Comparison of ENCODE assay signal across 9 cellular contexts in the genomic region with DNA sequence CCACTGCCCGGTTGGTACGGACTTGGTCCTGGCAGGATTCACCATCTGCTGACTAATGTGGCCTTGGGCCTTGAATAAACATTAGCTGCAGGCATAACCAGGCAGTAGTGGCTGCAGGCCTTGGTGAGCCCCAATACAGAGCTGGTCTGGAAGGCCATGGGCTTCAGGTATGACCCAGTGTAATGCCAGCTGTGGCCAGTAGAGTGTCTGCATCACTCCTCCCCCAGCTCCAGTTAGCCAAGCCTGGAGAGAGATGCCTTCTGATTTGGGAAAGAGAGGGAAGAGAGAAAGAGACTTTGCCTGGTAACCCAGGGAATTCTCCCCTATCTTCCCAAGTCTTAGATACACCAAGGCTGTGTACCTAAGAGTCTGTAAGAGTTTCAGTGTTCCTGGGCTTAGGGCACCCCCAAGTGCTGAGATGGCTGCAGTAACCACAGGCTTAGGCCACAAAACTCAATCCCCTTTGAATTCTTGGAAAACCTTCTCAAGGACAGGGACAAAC. TPM values are rescaled to one million over a fixed set of nuclear protein-coding genes. Genes with fewer than 3 reads are reported as not detected.
DNase-seq lines count a peak whose midpoint lies in the region; ATAC-seq and TF ChIP-seq lines count a peak whose summit lies in the region.
"Had no signal": no experiment of that assay in that cellular context is flagged by ENCODE, and none has a peak within 500 bp of the region (broad histone marks: within the 10 kb centered on the region; RNA-seq: fewer than 3 reads in every experiment).

No MANE protein-coding gene starts in this region.

- in situ Hi-C loops in G401 (cut with HindIII; ENCODE audit: low sequenced_read_pairs): no loop called here
- in situ Hi-C loops in KBM-7 (cut with MboI; ENCODE audit: low pct_unique_long_range_greater_than_20kb, low sequenced_read_pairs): no loop called here

- H3K27me3 Mint-ChIP-seq in chondrocyte (ENCODE audit: low read depth) (no peaks in the 10 kb centered on the region), natural killer cell (ENCODE audit: low read depth in 2 of 2) (no peaks in the 10 kb centered on the region)

- H3K27ac Mint-ChIP-seq in chondrocyte (ENCODE audit: unreplicated experiment) (no peak overlapping the region), natural killer cell (no peak overlapping the region)
- H3K27ac Mint-ChIP-seq: activated naive CD8-positive, alpha-beta T cell treated with anti-CD3 and anti-CD28 coated beads, Interleukin-2, amount 10 ng/mL, durations not matched to agents 7 days and 5 days had no signal

- H3K36me3 Mint-ChIP-seq in chondrocyte (ENCODE audit: low read depth): peaks cover 3% of the 10 kb centered on the region
- H3K36me3 Mint-ChIP-seq in natural killer cell: no peaks in the 10 kb centered on the region

- H3K4me3 Mint-ChIP-seq in chondrocyte (ENCODE audit: unreplicated experiment) (no peak overlapping the region), natural killer cell (no peak overlapping the region)
- H3K4me3 Mint-ChIP-seq: activated naive CD8-positive, alpha-beta T cell treated with anti-CD3 and anti-CD28 coated beads, Interleukin-2, amount 10 ng/mL, durations not matched to agents 7 days and 5 days had no signal

- TF ChIP-seq CTCF in chondrocyte (IDR thresholded peaks at IDR 0.05) (peak; percentile 46), natural killer cell (IDR thresholded peaks at IDR 0.05) (peak; percentile 39)

- intact Hi-C loops in natural killer cell (cut with micrococcal nuclease): no loop called here

- H3K4me1 Mint-ChIP-seq in chondrocyte (ENCODE audit: low read depth) (peaks cover 6% of the 10 kb centered on the region), natural killer cell (no peaks in the 10 kb centered on the region)

- peak; percentile 19 for DNase-seq in G401 (ENCODE audit: low spot score)
- peak; percentile 21 for DNase-seq in KBM-7
- DNase-seq in chondrocyte (ENCODE audit: low spot score): no peak
- no peak for DNase-seq in natural killer cell
- DNase-seq in Ammon's horn (ENCODE audit: low spot score): no peak
- DNase-seq: activated naive CD8-positive, alpha-beta T cell treated with anti-CD3 and anti-CD28 coated beads, Interleukin-2, amount 10 ng/mL, durations not matched to agents 7 days and 5 days had no signal

- peaks cover 7% of the 10 kb centered on the region for H3K9me3 Mint-ChIP-seq in chondrocyte (ENCODE audit: low read depth)
- peaks cover 0 to 4% of the 10 kb centered on the region in 2 donors for H3K9me3 Mint-ChIP-seq in natural killer cell

- ATAC-seq in natural killer cell (peak in 2 of 3 donors; percentile 54 to 65), HG02678 (IDR thresholded peaks at IDR 0.05; ENCODE audit: unreplicated experiment) (no peak), GM18520 (IDR thresholded peaks at IDR 0.05; ENCODE audit: unreplicated experiment) (no peak), GM21390 (IDR thresholded peaks at IDR 0.05; ENCODE audit: unreplicated experiment) (no peak)

RNA-seq across cellular contexts. Expression of a gene that starts 5.6 kb away (rescaled TPM):
- total RNA-seq in G401 (2014; rRNA removed; shearing (Covaris generic)): 15.6 and 20.7 TPM in 2 replicates
- total RNA-seq in chondrocyte (3.0 to 5.1 TPM (median 3.0 TPM) in 3 replicates), natural killer cell (1 to 10 TPM; 1.5 to 2.0 (median 1.5) TPM)

RNA-seq across cellular contexts. Expression of a gene that starts 19.1 kb away (rescaled TPM):
- 4.4 and 9.6 TPM in 2 replicates for total RNA-seq in G401 (2014; rRNA removed; shearing (Covaris generic))
- total RNA-seq in chondrocyte (4.9 to 9.4 TPM (median 4.9 TPM) in 3 replicates), natural killer cell (10 to 100 TPM; 59.1 to 74.3 (median 60.0) TPM)

Comparison
In these comparisons a context has a peak if more than half of its experiments do, and no peak if none do; other contexts are left out.
1. DNase-seq: peak in G401 (single experiment) and KBM-7 (single experiment); none in chondrocyte (single experiment), natural killer cell (single experiment) and Ammon's horn (single experiment).
2. ATAC-seq: peak in natural killer cell (2 of 3); none in HG02678 (single experiment), GM18520 (single experiment) and GM21390 (single experiment).